In the genomic region with DNA sequence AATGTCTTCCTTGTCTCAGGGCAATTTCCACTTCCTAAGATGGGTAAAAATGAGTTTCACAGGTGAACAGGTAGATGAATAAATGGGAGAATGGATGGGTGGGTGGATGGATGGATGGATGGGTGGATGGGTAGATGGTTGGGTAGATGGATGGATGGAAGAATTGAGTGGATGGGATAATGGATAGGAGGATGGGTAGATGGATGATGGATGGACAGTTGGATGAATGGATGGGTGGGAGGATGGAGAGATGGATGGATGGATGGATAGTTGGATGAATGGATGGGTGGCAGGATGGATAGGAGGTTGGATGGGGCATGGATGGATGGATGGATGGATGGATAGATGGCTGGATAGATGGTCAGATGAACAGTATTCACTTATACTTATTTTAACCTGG, we compare ENCODE assay signal across 30 cellular contexts.
"Had no signal": no experiment of that assay in that cellular context is flagged by ENCODE, and none has a peak within 500 bp of the region (broad histone marks: within the 10 kb centered on the region; RNA-seq: fewer than 3 reads in every experiment).

No MANE protein-coding gene starts in this region.

- H3K9me3 Mint-ChIP-seq: nephron progenitor cell had no signal

- H3K79me2 ChIP-seq: parathyroid adenoma had no signal

- H3K4me1 ChIP-seq: parathyroid adenoma, psoas muscle, right lobe of liver, sigmoid colon, stomach, thyroid gland, tibial nerve, uterus had no signal

- ATAC-seq: naive thymus-derived CD8-positive, alpha-beta T cell; natural killer cell treated with Interleukin-12 subunit alpha and Interleukin-12 subunit beta and Interleukin-15 and Interleukin-18, amount 100 ng/mL, for 72 hours; psoas muscle; right cardiac atrium; right lobe of liver; stimulated activated effector memory CD8-positive, alpha-beta T cell treated with anti-CD3 and anti-CD28 coated beads, Interleukin-12 subunit alpha, Interleukin-12 subunit beta, amount 100 ng/mL, for 72 hours; stimulated activated naive B cell treated with anti-CD40 and anti-IgM and Interleukin-4, amounts not matched to agents 10 μg/mL and 1 μg/mL and 100 μg/mL, for 72 hours had no signal

- DNase-seq: naive B cell; naive thymus-derived CD8-positive, alpha-beta T cell; nephron progenitor cell; nucleus accumbens; ovary; posterior cingulate gyrus; psoas muscle; right cardiac atrium; right lobe of liver; sigmoid colon; small intestine; stimulated activated CD4-positive, alpha-beta T cell treated with anti-CD3 and anti-CD28 coated beads, Interleukin-15, amount 100 ng/mL, for 24 hours; stimulated activated CD4-positive, alpha-beta T cell treated with anti-CD3 and anti-CD28 coated beads, Interleukin-2, amount 100 ng/mL, for 24 hours; stimulated activated CD4-positive, alpha-beta T cell treated with anti-CD3 and anti-CD28 coated beads, Interleukin-2, amount 100 ng/mL, for 48 hours; stimulated activated CD4-positive, alpha-beta T cell treated with anti-CD3 and anti-CD28 coated beads, Interleukin-4, amount 100 ng/mL, for 24 hours; stimulated activated naive B cell treated with anti-CD40 and anti-IgM and Interleukin-4, amounts not matched to agents 10 μg/mL and 1 μg/mL and 100 μg/mL, for 72 hours; stimulated activated naive CD4-positive, alpha-beta T cell treated with Interleukin-2 at 50 U/mL for 16 hours; stomach; thyroid gland; trophoblast cell; upper lobe of left lung; uterus had no signal

- H3K9ac ChIP-seq: parathyroid adenoma had no signal

- H3K27me3 Mint-ChIP-seq: naive B cell; natural killer cell treated with Interleukin-12 subunit alpha and Interleukin-12 subunit beta and Interleukin-15 and Interleukin-18, amount 100 ng/mL, for 72 hours; progenitor cell of endocrine pancreas had no signal

- H3K4me1 Mint-ChIP-seq: naive B cell; stimulated activated effector memory CD8-positive, alpha-beta T cell treated with anti-CD3 and anti-CD28 coated beads, Interleukin-12 subunit alpha, Interleukin-12 subunit beta, amount 100 ng/mL, for 72 hours; stimulated activated naive B cell treated with anti-CD40 and anti-IgM and Interleukin-4, amounts not matched to agents 10 μg/mL and 1 μg/mL and 100 μg/mL, for 72 hours had no signal

- FAIRE-seq: small intestine had no signal

- H3K4me3 Mint-ChIP-seq: naive thymus-derived CD8-positive, alpha-beta T cell; natural killer cell treated with Interleukin-12 subunit alpha and Interleukin-12 subunit beta and Interleukin-15 and Interleukin-18, amount 100 ng/mL, for 72 hours; nephron progenitor cell; neural crest cell; stimulated activated effector memory CD8-positive, alpha-beta T cell treated with anti-CD3 and anti-CD28 coated beads, Interleukin-12 subunit alpha, Interleukin-12 subunit beta, amount 100 ng/mL, for 72 hours; stimulated activated naive B cell treated with anti-CD40 and anti-IgM and Interleukin-4, amounts not matched to agents 10 μg/mL and 1 μg/mL and 100 μg/mL, for 72 hours had no signal

- H2AFZ ChIP-seq: parathyroid adenoma had no signal

- H3K9me3 ChIP-seq: neutrophil, ovary, psoas muscle, right lobe of liver, sigmoid colon, stomach, thoracic aorta, thyroid gland, tibial nerve, upper lobe of left lung, uterus had no signal

- H3K27ac ChIP-seq: neutrophil, ovary, parathyroid adenoma, psoas muscle, right lobe of liver, sigmoid colon, stomach, thoracic aorta, thyroid gland, tibial nerve, upper lobe of left lung, uterus had no signal

- H3K36me3 Mint-ChIP-seq: naive thymus-derived CD8-positive, alpha-beta T cell; natural killer cell treated with Interleukin-12 subunit alpha and Interleukin-12 subunit beta and Interleukin-15 and Interleukin-18, amount 100 ng/mL, for 72 hours; stimulated activated effector memory CD8-positive, alpha-beta T cell treated with anti-CD3 and anti-CD28 coated beads, Interleukin-12 subunit alpha, Interleukin-12 subunit beta, amount 100 ng/mL, for 72 hours had no signal

- H3K36me3 ChIP-seq: neutrophil, ovary, right lobe of liver, sigmoid colon, stomach, thoracic aorta, thyroid gland, tibial nerve, upper lobe of left lung, uterus had no signal

- H3K4me3 ChIP-seq: ovary, psoas muscle, right lobe of liver, sigmoid colon, stomach, thoracic aorta, thyroid gland, tibial nerve, upper lobe of left lung, uterus had no signal

- H3K27me3 ChIP-seq: ovary, right lobe of liver, sigmoid colon, stomach, thyroid gland, tibial nerve, upper lobe of left lung, uterus had no signal

- H3K27ac Mint-ChIP-seq: naive B cell; naive thymus-derived CD8-positive, alpha-beta T cell; natural killer cell treated with Interleukin-12 subunit alpha and Interleukin-12 subunit beta and Interleukin-15 and Interleukin-18, amount 100 ng/mL, for 72 hours; nephron progenitor cell; progenitor cell of endocrine pancreas; stimulated activated effector memory CD8-positive, alpha-beta T cell treated with anti-CD3 and anti-CD28 coated beads, Interleukin-12 subunit alpha, Interleukin-12 subunit beta, amount 100 ng/mL, for 72 hours; stimulated activated naive B cell treated with anti-CD40 and anti-IgM and Interleukin-4, amounts not matched to agents 10 μg/mL and 1 μg/mL and 100 μg/mL, for 72 hours had no signal
